In genomic region chr1:204684551-204685235, GRCh38 we compare ENCODE assay signal across 8 cellular contexts. TPM values are rescaled to one million over a fixed set of nuclear protein-coding genes. Genes with fewer than 3 reads are reported as not detected.
A peak's percentile ranks its signal among the peaks of the same experiment; 100 is the strongest.
DNase-seq lines count a peak whose midpoint lies in the region; ATAC-seq and TF ChIP-seq lines count a peak whose summit lies in the region.

No MANE protein-coding gene starts in this region.

- no peaks in the 10 kb centered on the region for H3K9me3 ChIP-seq in CD8-positive, alpha-beta memory T cell (ENCODE audit: low read length)
- H3K9me3 ChIP-seq in neuronal stem cell (replicated peaks in 1 of 2; ENCODE audit: control insufficient read depth in 2 of 2, insufficient read depth in 1 of 2, low read depth in 1 of 2, low read length in 2 of 2) = no peaks in the 10 kb centered on the region

- no peak overlapping the region for H3K27ac Mint-ChIP-seq in CD8-positive, alpha-beta memory T cell

- no peak overlapping the region for H2BK5ac ChIP-seq in neuronal stem cell (ENCODE audit: low read length)

- peak overlapping the region; percentile 94 for H3K4me2 ChIP-seq in neuronal stem cell (ENCODE audit: insufficient read depth, low read length, poor library complexity, severe bottlenecking)

- peak overlapping the region; percentile 65 for H3K14ac ChIP-seq in neuronal stem cell (ENCODE audit: low read length)

- H2BK120ac ChIP-seq in neuronal stem cell (ENCODE audit: low read depth, low read length) = peak overlapping the region; percentile 40

- no peaks in the 10 kb centered on the region for H3K36me3 Mint-ChIP-seq in CD8-positive, alpha-beta memory T cell

- no peaks in the 10 kb centered on the region for H3K27me3 ChIP-seq in CD8-positive, alpha-beta memory T cell (ENCODE audit: insufficient read depth, low read length, poor library complexity, severe bottlenecking)
- peaks cover 0 to 74% (median 18%) of the 10 kb centered on the region in 3 experiments for H3K27me3 ChIP-seq in neuronal stem cell (ENCODE audit: control insufficient read depth in 3 of 3, insufficient read depth in 3 of 3, low read depth in 1 of 3, low read length in 3 of 3)

- H3K36me3 ChIP-seq in CD8-positive, alpha-beta memory T cell (ENCODE audit: insufficient read depth, low read length) = no peaks in the 10 kb centered on the region
- H3K36me3 ChIP-seq in neuronal stem cell (replicated peaks in 1 of 2; ENCODE audit: control insufficient read depth in 2 of 2, insufficient read depth in 2 of 2, low read length in 2 of 2) = no peaks in the 10 kb centered on the region

- CTCF ChIA-PET in CD8-positive, alpha-beta memory T cell (lab: Charles Lee) = no interaction called here

- H3K9ac ChIP-seq in neuronal stem cell (ENCODE audit: low read depth, low read length, poor library complexity) = peak overlapping the region; percentile 93

- H3K9me3 Mint-ChIP-seq in CD8-positive, alpha-beta memory T cell = no peaks in the 10 kb centered on the region

- peak overlapping the region; percentile 64 for H2AK5ac ChIP-seq in neuronal stem cell (ENCODE audit: low read depth, low read length)

- H3K18ac ChIP-seq in neuronal stem cell (ENCODE audit: low read length) = peak overlapping the region; percentile 96

- peak overlapping the region; percentile 27 for H4K8ac ChIP-seq in neuronal stem cell (ENCODE audit: low read depth, low read length)

- WGBS in neuronal stem cell (ENCODE audit: extremely low coverage in 2 of 2, insufficient read length in 2 of 2, insufficient replicate concordance in 1 of 2), 2 donors = no CpG with 5 or more reads among the region's 43 CpGs

- peak overlapping the region; percentile 84 for H2AFZ ChIP-seq in neuronal stem cell (ENCODE audit: low read length)

- TF ChIP-seq POLR2A in erythroblast (IDR thresholded peaks at IDR 0.05; ENCODE audit: low read length) = no peak

- H3K27ac ChIP-seq in CD8-positive, alpha-beta memory T cell (ENCODE audit: low read depth, low read length) = no peak overlapping the region
- H3K27ac ChIP-seq in neuronal stem cell (replicated peaks; ENCODE audit: low read length) = no peak overlapping the region

- no peak for ATAC-seq in GM21825 (IDR thresholded peaks at IDR 0.05; ENCODE audit: unreplicated experiment)

- no peaks in the 10 kb centered on the region for H3K4me1 ChIP-seq in CD8-positive, alpha-beta memory T cell (ENCODE audit: insufficient read depth, low read length)
- H3K4me1 ChIP-seq in neuronal stem cell (ENCODE audit: control insufficient read depth in 2 of 2, insufficient read depth in 1 of 2, low read depth in 1 of 2, low read length in 2 of 2) = peaks cover 4 to 9% of the 10 kb centered on the region in 2 donors

- peak overlapping the region; percentile 49 for H2BK15ac ChIP-seq in neuronal stem cell (ENCODE audit: low read length)

- H3K4ac ChIP-seq in neuronal stem cell (ENCODE audit: low read length) = no peak overlapping the region

- peaks cover 37 to 70% of the 10 kb centered on the region in 2 donors for H3K27me3 Mint-ChIP-seq in CD8-positive, alpha-beta memory T cell

- H3K4me3 Mint-ChIP-seq in CD8-positive, alpha-beta memory T cell = peak overlapping the region in 4 of 7 donors; percentile 15 to 76 (median 56)

- no peak overlapping the region for H2BK12ac ChIP-seq in neuronal stem cell (ENCODE audit: low read length)

- DNase-seq in CD8-positive, alpha-beta memory T cell = no peak
- peak; percentile 11 for DNase-seq in M059J (ENCODE audit: low read depth)
- DNase-seq in erythroblast (lab: John Stamatoyannopoulos, UW) = peak; percentile 77 to 85
- no peak for DNase-seq in neuronal stem cell (ENCODE audit: low spot score)
- DNase-seq in OCI-M2 (lab: John Stamatoyannopoulos, UW; ENCODE audit: unreplicated experiment) = no peak
- no peak for DNase-seq in activated gamma-delta T cell (lab: John Stamatoyannopoulos, UW)
- DNase-seq in activated CD4-positive, CD25-positive, alpha-beta regulatory T cell treated with anti-CD3 and anti-CD28 coated beads, Interleukin-2, amount 50 U/mL, for 72 hours = no peak

- peaks cover 0 to 15% (median 5%) of the 10 kb centered on the region in 3 donors for H3K4me1 Mint-ChIP-seq in CD8-positive, alpha-beta memory T cell

- H3K23ac ChIP-seq in neuronal stem cell (ENCODE audit: low read depth, low read length, poor library complexity) = peak overlapping the region; percentile 48

- H3K4me3 ChIP-seq in CD8-positive, alpha-beta memory T cell (ENCODE audit: low read length) = no peak overlapping the region
- peak overlapping the region; percentile 44 to 85 for H3K4me3 ChIP-seq in neuronal stem cell (ENCODE audit: low read length in 2 of 2)

- POLR2A ChIA-PET in CD8-positive, alpha-beta memory T cell (lab: Charles Lee) = no interaction called here

- peak overlapping the region; percentile 70 for H4K91ac ChIP-seq in neuronal stem cell (ENCODE audit: low read depth, low read length, poor library complexity)

- peaks cover 2% of the 10 kb centered on the region for H3K79me1 ChIP-seq in neuronal stem cell (ENCODE audit: low read depth, low read length)

RNA-seq across cellular contexts. Expression of gene LRRN2, which starts 0.8 kb away (rescaled TPM):
- total RNA-seq in CD8-positive, alpha-beta memory T cell = not detected
- polyA plus RNA-seq in CD8-positive, alpha-beta memory T cell = not detected
- 0.02 TPM in 1 of 2 replicates, not detected in the other for total RNA-seq in M059J (2014; rRNA removed; shearing (Covaris generic))
- polyA plus RNA-seq in neuronal stem cell (2013, experiment 1 of 2) = 7.0 TPM
- 7.3 TPM for polyA plus RNA-seq in neuronal stem cell (2013, experiment 2 of 2)

Comparison
In these comparisons a context has a peak if more than half of its experiments do, and no peak if none do; other contexts are left out.
1. DNase-seq: peak in M059J (single experiment) and erythroblast (2 of 2); none in CD8-positive, alpha-beta memory T cell (0 of 5), neuronal stem cell (single experiment), OCI-M2 (single experiment), activated gamma-delta T cell (single experiment) and activated CD4-positive, CD25-positive, alpha-beta regulatory T cell treated with anti-CD3 and anti-CD28 coated beads, Interleukin-2, amount 50 U/mL, for 72 hours (single experiment).